In the genomic region with DNA sequence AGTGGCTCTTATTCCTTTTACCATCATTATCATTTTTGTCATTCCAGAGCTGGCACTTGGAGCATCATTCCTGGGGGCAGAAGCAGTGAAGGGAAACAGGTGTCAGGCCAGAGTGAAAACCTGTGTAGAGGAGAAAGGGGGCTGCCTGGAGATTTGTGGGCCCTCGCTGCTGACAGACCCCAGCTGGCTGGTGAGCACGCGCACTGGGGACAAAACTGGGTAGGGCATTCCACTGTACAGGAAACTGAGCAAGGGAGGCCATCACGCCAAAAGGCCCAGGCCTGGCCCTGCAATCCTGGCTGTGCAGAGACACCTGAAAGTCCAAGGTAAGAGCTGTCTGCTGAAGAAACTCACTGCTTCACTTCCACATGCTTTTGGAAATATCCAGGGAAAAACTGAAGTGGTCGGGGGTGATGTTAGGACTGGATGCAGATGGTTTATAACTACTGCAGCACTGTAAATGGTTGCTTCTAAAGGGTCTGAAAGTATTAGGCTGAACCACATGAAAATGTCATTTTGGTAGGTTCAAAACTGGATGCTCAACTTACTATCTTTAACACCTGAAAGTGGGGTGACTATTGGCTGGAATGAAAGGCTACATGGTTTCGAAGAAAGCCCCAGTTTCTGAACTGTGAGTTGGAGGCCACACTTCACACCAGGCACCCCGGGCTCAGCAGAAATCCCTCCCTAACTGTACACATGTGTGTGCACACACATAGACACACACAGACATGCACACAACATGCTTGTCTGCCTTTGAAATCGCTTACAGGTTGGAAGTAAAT, we compare ENCODE assay signal across 14 cellular contexts.
DNase-seq lines count a peak whose midpoint lies in the region; ATAC-seq, FAIRE-seq and TF ChIP-seq lines count a peak whose summit lies in the region.
"Had no signal": no experiment of that assay in that cellular context is flagged by ENCODE, and none has a peak within 500 bp of the region (broad histone marks: within the 10 kb centered on the region; RNA-seq: fewer than 3 reads in every experiment).

No MANE protein-coding gene starts in this region.

- no peak overlapping the region for H3K27ac ChIP-seq in sigmoid colon

- TF ChIP-seq CTCF in sigmoid colon (IDR thresholded peaks at IDR 0.05), result no peak

- WGBS in sigmoid colon, 2 donors, result 86 to 88% methylated on average over 8 of the region's 8 CpGs

- no peaks in the 10 kb centered on the region for H3K27me3 ChIP-seq in sigmoid colon

- no peak for TF ChIP-seq EP300 in sigmoid colon (IDR thresholded peaks at IDR 0.05)

- H3K36me3 ChIP-seq in sigmoid colon, result no peaks in the 10 kb centered on the region

- intact Hi-C loops in sigmoid colon (cut with DNase I), result loop anchor here (5.0 kb wide), 1 partner anchor 106 kb away; no protein-coding TSS in a partner anchor

- peaks cover 5% of the 10 kb centered on the region for H3K4me1 Mint-ChIP-seq in T-helper 17 cell
- H3K4me1 Mint-ChIP-seq: stimulated activated memory B cell treated with anti-CD40 and anti-IgM and Interleukin-4, amounts not matched to agents 10 μg/mL and 1 μg/mL and 100 μg/mL, for 72 hours had no signal

- H3K36me3 Mint-ChIP-seq in T-helper 17 cell (ENCODE audit: low read depth), result no peaks in the 10 kb centered on the region
- H3K36me3 Mint-ChIP-seq: activated naive CD4-positive, alpha-beta T cell treated with anti-CD3 and anti-CD28 coated beads, Interleukin-2, amount 10 ng/mL, durations not matched to agents 7 days and 5 days; stimulated activated memory B cell treated with anti-CD40 and anti-IgM and Interleukin-4, amounts not matched to agents 10 μg/mL and 1 μg/mL and 100 μg/mL, for 72 hours had no signal

- no peak for TF ChIP-seq POLR2A in sigmoid colon (IDR thresholded peaks at IDR 0.05)

- peaks cover 45% of the 10 kb centered on the region for H3K27me3 Mint-ChIP-seq in T-helper 17 cell

- peak; percentile 61 for ATAC-seq in GM18873 (IDR thresholded peaks at IDR 0.05; ENCODE audit: low FRiP score, unreplicated experiment)
- peak; percentile 74 for ATAC-seq in GM21576 (IDR thresholded peaks at IDR 0.05; ENCODE audit: unreplicated experiment)
- ATAC-seq in HG03196 (IDR thresholded peaks at IDR 0.05; ENCODE audit: unreplicated experiment), result peak; percentile 56
- no peak for ATAC-seq in T-helper 17 cell
- ATAC-seq: stimulated activated memory B cell treated with anti-CD40 and anti-IgM and Interleukin-4, amounts not matched to agents 10 μg/mL and 1 μg/mL and 100 μg/mL, for 72 hours had no signal

- FAIRE-seq in frontal cortex (lab: Jason Lieb, UNC), result no peak

- no peak overlapping the region for H3K27ac Mint-ChIP-seq in T-helper 17 cell
- H3K27ac Mint-ChIP-seq: activated naive CD4-positive, alpha-beta T cell treated with anti-CD3 and anti-CD28 coated beads, Interleukin-2, amount 10 ng/mL, durations not matched to agents 7 days and 5 days; stimulated activated memory B cell treated with anti-CD40 and anti-IgM and Interleukin-4, amounts not matched to agents 10 μg/mL and 1 μg/mL and 100 μg/mL, for 72 hours had no signal

- DNase-seq in sigmoid colon, result peak; percentile 37
- no peak for DNase-seq in stimulated activated CD4-positive, alpha-beta T cell treated with anti-CD3 and anti-CD28 coated beads, Interleukin-1b, Interleukin-23, amount 100 ng/mL, for 48 hours
- no peak for DNase-seq in T-helper 17 cell
- DNase-seq in frontal cortex (ENCODE audit: low spot score in 2 of 2), result no peak
- no peak for DNase-seq in stimulated activated CD4-positive, alpha-beta T cell treated with anti-CD3 and anti-CD28 coated beads, Interleukin-15, amount 100 ng/mL, for 24 hours
- DNase-seq: activated CD4-positive, alpha-beta T cell treated with anti-CD3 and anti-CD28 coated beads, Interleukin-2, amount 50 U/mL, for 48 hours; activated naive CD4-positive, alpha-beta T cell treated with anti-CD3 and anti-CD28 coated beads, Interleukin-2, amount 10 ng/mL, durations not matched to agents 7 days and 5 days; Calu3; T-helper 1 cell had no signal

- peaks cover 0 to 23% (median 15%) of the 10 kb centered on the region in 4 donors for H3K4me1 ChIP-seq in sigmoid colon

- no peaks in the 10 kb centered on the region for H3K9me3 ChIP-seq in sigmoid colon
- no peaks in the 10 kb centered on the region for H3K9me3 ChIP-seq in T-helper 17 cell (ENCODE audit: control insufficient read depth, low read length, poor library complexity, severe bottlenecking)

- no peak overlapping the region for H3K4me3 Mint-ChIP-seq in T-helper 17 cell
- H3K4me3 Mint-ChIP-seq: activated naive CD4-positive, alpha-beta T cell treated with anti-CD3 and anti-CD28 coated beads, Interleukin-2, amount 10 ng/mL, durations not matched to agents 7 days and 5 days; neural crest cell; stimulated activated memory B cell treated with anti-CD40 and anti-IgM and Interleukin-4, amounts not matched to agents 10 μg/mL and 1 μg/mL and 100 μg/mL, for 72 hours had no signal

- H3K4me3 ChIP-seq in sigmoid colon, result no peak overlapping the region
